14 cellular contexts compared by ENCODE assay signal in genomic region chr19:5002143-5002542, GRCh38. TPM values are rescaled to one million over a fixed set of nuclear protein-coding genes. Genes with fewer than 3 reads are reported as not detected.
A peak's percentile ranks its signal among the peaks of the same experiment; 100 is the strongest.
DNase-seq lines count a peak whose midpoint lies in the region; ATAC-seq, FAIRE-seq and TF ChIP-seq lines count a peak whose summit lies in the region.
"Had no signal": no experiment of that assay in that cellular context is flagged by ENCODE, and none has a peak within 500 bp of the region (broad histone marks: within the 10 kb centered on the region; RNA-seq: fewer than 3 reads in every experiment).

No MANE protein-coding gene starts in this region.

- no peak overlapping the region for H3K4me3 ChIP-seq in K562
- peak overlapping the region in 1 of 3 experiments; percentile 17; a peak in 1 of 6 replicates for H3K4me3 ChIP-seq in HepG2 (replicated peaks in 1 of 3; ENCODE audit: insufficient read depth in 1 of 3, low read depth in 2 of 3, low read length in 3 of 3)
- no peak overlapping the region for H3K4me3 ChIP-seq in tibial nerve
- H3K4me3 ChIP-seq in kidney (ENCODE audit: low read length in 2 of 2): no peak overlapping the region
- H3K4me3 ChIP-seq: BLaER1 treated with 17β-estradiol and CSF1 and Interleukin-3, amounts not matched to agents 10 nM and 100 nM; lower lobe of right lung; ovary had no signal

- ATAC-seq in K562: no peak
- peak; percentile 78 for ATAC-seq in HepG2
- ATAC-seq in GM21447 (IDR thresholded peaks at IDR 0.05; ENCODE audit: unreplicated experiment): no peak

- peaks cover 2% of the 10 kb centered on the region for H3K9me1 ChIP-seq in K562 (ENCODE audit: control insufficient read depth, insufficient read depth, low read length)

- peaks cover 17% of the 10 kb centered on the region for H4K20me1 ChIP-seq in K562 (replicated peaks; ENCODE audit: control insufficient read depth, insufficient read depth, low read length)
- peaks cover 35% of the 10 kb centered on the region for H4K20me1 ChIP-seq in HepG2 (ENCODE audit: insufficient read depth, low read length)

- WGBS in K562 (ENCODE audit: insufficient coverage, low coverage, missing lambda C conversion rate): 64% methylated on average over 4 of the region's 4 CpGs
- WGBS in HepG2 (ENCODE audit: low lambda C conversion rate): 0% methylated on average over 4 of the region's 4 CpGs
- 80 to 82% methylated on average over 4 of the region's 4 CpGs for WGBS in tibial nerve, 2 donors

- BruUV-seq in K562 (replicated peaks; lab: Mats Ljungman, UMichigan) (no TSS peak), HepG2 (replicated peaks; lab: Mats Ljungman, UMichigan) (no TSS peak)

- H3K4me1 ChIP-seq in K562 (replicated peaks in 1 of 2; ENCODE audit: control insufficient read depth in 2 of 2, insufficient read depth in 2 of 2, low read length in 2 of 2) (peaks cover 0 to 23% of the 10 kb centered on the region in 2 experiments; a peak in 2 of 5 replicates), HepG2 (ENCODE audit: insufficient read depth, low read length) (peaks cover 27% of the 10 kb centered on the region), tibial nerve (peaks cover 0 to 24% (median 0%) of the 10 kb centered on the region in 4 donors), kidney (ENCODE audit: control insufficient read depth in 1 of 2, insufficient read depth in 1 of 2, low read depth in 1 of 2, low read length in 2 of 2) (peaks cover 0 to 3% of the 10 kb centered on the region in 2 donors)

- peaks cover 65% of the 10 kb centered on the region for H3K79me2 ChIP-seq in K562 (ENCODE audit: control insufficient read depth, insufficient read depth, low read length)
- peaks cover 46% of the 10 kb centered on the region for H3K79me2 ChIP-seq in HepG2 (ENCODE audit: insufficient read depth, low read length)

- no peaks in the 10 kb centered on the region for H3K27me3 ChIP-seq in K562 (ENCODE audit: control insufficient read depth in 2 of 2, insufficient read depth in 2 of 2, low read length in 2 of 2)
- no peaks in the 10 kb centered on the region for H3K27me3 ChIP-seq in HepG2 (ENCODE audit: control insufficient read depth in 1 of 2, insufficient read depth in 2 of 2, low read length in 2 of 2)
- no peaks in the 10 kb centered on the region for H3K27me3 ChIP-seq in tibial nerve
- H3K27me3 ChIP-seq: BLaER1 treated with 17β-estradiol and CSF1 and Interleukin-3, amounts not matched to agents 10 nM and 100 nM; ovary had no signal

- CTCF ChIA-PET in K562 (lab: Yijun Ruan, JAX; ENCODE audit: low intra/inter-chr PET ratio) (no interaction called here), HepG2 (lab: Yijun Ruan, JAX; ENCODE audit: low intra/inter-chr PET ratio, low total read pairs) (interaction anchor here (2.5 kb wide), 1 partner anchor 29 kb away, joined by 46 read pairs; no protein-coding TSS in a partner anchor)

- TF ChIP-seq POLR2A in K562 (conservative IDR thresholded peaks at IDR 0.05) (no peak), HepG2 (IDR thresholded peaks at IDR 0.05; ENCODE audit: insufficient read depth in 1 of 2, low read depth in 2 of 2, low read length in 2 of 2) (no peak), tibial nerve (IDR thresholded peaks at IDR 0.05) (no peak)

- DNase-seq in AG08395 (ENCODE audit: low spot score): peak; percentile 48
- DNase-seq in HT1080 (ENCODE audit: low read depth): peak; percentile 62
- no peak for DNase-seq in K562 (ENCODE audit: extremely low read depth in 1 of 4, low spot score in 3 of 4)
- DNase-seq in HepG2 (ENCODE audit: low spot score): peak; percentile 84
- no peak for DNase-seq in tibial nerve (ENCODE audit: low spot score in 2 of 2)
- DNase-seq in activated CD4-positive, alpha-beta T cell treated with anti-CD3 and anti-CD28 coated beads for 4 hours: no peak
- DNase-seq in kidney: no peak
- DNase-seq: activated B cell treated with CpG ODN at 0.5 μM for 24 hours, lower lobe of right lung, NCI-H2227 treated with DMSO at 0.1 percent for 48 hours, ovary, SIG-M5 had no signal

- intact Hi-C loops in K562 (cut with micrococcal nuclease): no loop called here
- intact Hi-C loops in HepG2 (cut with micrococcal nuclease; ENCODE audit: unreplicated experiment): no loop called here
- intact Hi-C loops in kidney (cut with DNase I): no loop called here

- no peak overlapping the region for H2AFZ ChIP-seq in K562 (ENCODE audit: low read depth, low read length)
- no peak overlapping the region for H2AFZ ChIP-seq in HepG2 (ENCODE audit: low read length)

- no peak for TF ChIP-seq EP300 in K562 (IDR thresholded peaks at IDR 0.05; ENCODE audit: low read length)
- peak; percentile 19 to 31; a peak in 1 of 4 replicates for TF ChIP-seq EP300 in HepG2 (IDR thresholded peaks at IDR 0.05; ENCODE audit: low read depth in 2 of 2, low read length in 2 of 2)
- TF ChIP-seq EP300 in HepG2 (CRISPR knock-in tag; IDR thresholded peaks at IDR 0.05; ENCODE audit: borderline replicate concordance): 0 out of 2 replicates have a peak, but pooled peaks have one; percentile 11
- TF ChIP-seq EP300 in tibial nerve (IDR thresholded peaks at IDR 0.05): no peak

- TF ChIP-seq RAD21 in K562 (CRISPR knock-in tag; conservative IDR thresholded peaks at IDR 0.05 in 1 of 2, IDR thresholded peaks at IDR 0.05 in 1 of 2) (no peak), HepG2 (CRISPR knock-in tag; IDR thresholded peaks at IDR 0.05) (no peak)

- in situ Hi-C loops in K562 (cut with MboI): no loop called here
- in situ Hi-C loops in HepG2 (cut with HindIII; ENCODE audit: extremely low pct_ligation_motif_present, low pct_unique_long_range_greater_than_20kb): no loop called here

- FAIRE-seq in K562 (lab: Jason Lieb, UNC) (no peak), HepG2 (lab: Jason Lieb, UNC) (peak; percentile 77), kidney (lab: Jason Lieb, UNC) (no peak)

- POLR2A ChIA-PET in K562 (lab: Yijun Ruan, JAX): interaction anchor here (0.9 kb wide), 1 partner anchor 138 kb away, joined by 5 read pairs; no protein-coding TSS in a partner anchor
- POLR2A ChIA-PET in HepG2 (lab: Yijun Ruan, JAX): interaction anchor here (1.0 to 1.8 kb wide), 3 partner anchors 29 to 33 kb away, joined by 5 to 9 read pairs (median 7); partner anchors contain the start of gene KDM4B

- TF ChIP-seq CTCF in K562 (IDR thresholded peaks at IDR 0.05 in 2 of 3, conservative IDR thresholded peaks at IDR 0.05 in 1 of 3; ENCODE audit: insufficient read depth in 2 of 3, low read depth in 1 of 3, low read length in 3 of 3) (no peak), HepG2 (CRISPR knock-in tag; IDR thresholded peaks at IDR 0.05) (no peak), tibial nerve (IDR thresholded peaks at IDR 0.05) (no peak), kidney (IDR thresholded peaks at IDR 0.05; ENCODE audit: borderline replicate concordance, extremely low read depth, insufficient read depth) (no peak)

- H3K9ac ChIP-seq in K562 (ENCODE audit: insufficient read depth in 1 of 2, low read depth in 2 of 2, low read length in 2 of 2) (no peak overlapping the region), HepG2 (ENCODE audit: insufficient read depth, low read depth, low read length) (no peak overlapping the region), kidney (ENCODE audit: low read length in 2 of 2) (no peak overlapping the region)
- H3K9ac ChIP-seq: BLaER1 treated with 17β-estradiol and CSF1 and Interleukin-3, amounts not matched to agents 10 nM and 100 nM had no signal

- H3K4me2 ChIP-seq in K562 (ENCODE audit: insufficient read depth, low read length) (no peak overlapping the region), HepG2 (ENCODE audit: low read depth, low read length) (peak overlapping the region; percentile 55)
- H3K4me2 ChIP-seq: BLaER1 treated with 17β-estradiol and CSF1 and Interleukin-3, amounts not matched to agents 10 nM and 100 nM had no signal

- H3K36me3 ChIP-seq in K562 (ENCODE audit: control insufficient read depth, insufficient read depth, low read length): peaks cover 4% of the 10 kb centered on the region; the same call in 2 of the 3 replicates
- peaks cover 0 to 3% of the 10 kb centered on the region in 2 experiments; a peak in 2 of 5 replicates for H3K36me3 ChIP-seq in HepG2 (replicated peaks in 1 of 2; ENCODE audit: control insufficient read depth in 1 of 2, insufficient read depth in 2 of 2, low read length in 2 of 2)
- H3K36me3 ChIP-seq in tibial nerve: peaks cover 0 to 26% (median 0%) of the 10 kb centered on the region in 3 donors
- H3K36me3 ChIP-seq in kidney (ENCODE audit: control insufficient read depth in 1 of 2, insufficient read depth in 2 of 2, low read length in 2 of 2): no peaks in the 10 kb centered on the region
- H3K36me3 ChIP-seq: lower lobe of right lung, ovary had no signal

- H3K9me3 ChIP-seq in K562 (replicated peaks; ENCODE audit: control insufficient read depth, insufficient read depth, low read depth, low read length) (no peaks in the 10 kb centered on the region), HepG2 (ENCODE audit: low read length) (no peaks in the 10 kb centered on the region), tibial nerve (peaks cover 0 to 1% (median 0%) of the 10 kb centered on the region in 4 donors), kidney (ENCODE audit: control insufficient read depth in 1 of 2, low read length in 2 of 2) (no peaks in the 10 kb centered on the region)
- H3K9me3 ChIP-seq: lower lobe of right lung, ovary had no signal

- no peak overlapping the region for H3K27ac ChIP-seq in K562 (ENCODE audit: extremely low read depth, low read depth, low read length)
- H3K27ac ChIP-seq in HepG2 (ENCODE audit: extremely low read length, insufficient read depth, low read length): peak overlapping the region; percentile 49
- peak overlapping the region in 1 of 4 donors; percentile 23 for H3K27ac ChIP-seq in tibial nerve
- H3K27ac ChIP-seq in kidney (ENCODE audit: low read depth in 2 of 2, low read length in 2 of 2): no peak overlapping the region
- H3K27ac ChIP-seq: BLaER1 treated with 17β-estradiol and CSF1 and Interleukin-3, amounts not matched to agents 10 nM and 100 nM; lower lobe of right lung; ovary had no signal

RNA-seq across cellular contexts. Expression of gene KDM4B, which starts 33.2 kb away (rescaled TPM):
- total RNA-seq in HT1080 (2014; rRNA removed; shearing (Covaris generic)): 2.3 and 3.1 TPM in 2 replicates
- 12.7 and 15.1 TPM in 2 replicates for polyA plus RNA-seq in HT1080 (2015; cell fraction: cytosol; rRNA removed)
- 25.0 and 26.8 TPM in 2 replicates for polyA plus RNA-seq in HT1080 (2015; cell fraction: nucleus; rRNA removed)
- total RNA-seq in K562 (2011; cell fraction: chromatin; rRNA removed; ENCODE audit: low replicate concordance): 107 and 202 TPM in 2 replicates
- 89.1 and 93.6 TPM in 2 replicates for total RNA-seq in K562 (2011; cell fraction: nucleolus; rRNA removed)
- 45.3 and 67.9 TPM in 2 replicates for total RNA-seq in K562 (2011; cell fraction: nucleoplasm; rRNA removed)
- total RNA-seq in K562 (2014; rRNA removed) (11.0 and 12.0 TPM in 2 replicates), K562 (2014; rRNA removed; fragmentation: Illumina TruSeq; extraction: Trizol) (3.6 and 4.5 TPM in 2 replicates), K562 (2015; rRNA removed; fragmentation: Illumina TruSeq; extraction: Trizol) (7.3 and 7.7 TPM in 2 replicates), K562 (2021) (29.9 TPM in 2 replicates), HepG2 (2016; rRNA removed; fragmentation: Illumina TruSeq; extraction: Trizol) (4.4 and 4.9 TPM in 2 replicates), tibial nerve (10 to 100 TPM; 37.8 to 72.4 (median 57.2) TPM), kidney (35.7 TPM)
- polyA plus RNA-seq in K562 (2011; rRNA removed) (11.2 and 20.3 TPM in 2 replicates), K562 (2014; fragmentation: Illumina TruSeq; extraction: Trizol) (5.1 and 10.5 TPM in 2 replicates), K562 (2014; fragmentation: Nextera tagmentation; extraction: Ambion mirVana) (under 1 TPM; 0.21 to 0.25 TPM), K562 (2014; rRNA removed) (11.5 and 13.7 TPM in 2 replicates), HepG2 (2011; rRNA removed) (14.6 and 18.6 TPM in 2 replicates), kidney (ENCODE audit: insufficient read depth, low read depth, low replicate concordance) (6.6 TPM)
- 10.4 and 17.7 TPM in 2 replicates for polyA plus RNA-seq in K562 (2011; cell fraction: cytosol; rRNA removed)
- polyA plus RNA-seq in K562 (2011; cell fraction: nucleus; rRNA removed): 25.6 and 35.2 TPM in 2 replicates
- polyA plus RNA-seq in K562 (2012): 16.8 and 24.0 TPM in 2 replicates
- polyA minus RNA-seq in K562 (2011; rRNA and poly(A)+ RNA removed): 10.5 and 14.0 TPM in 2 replicates
- 34.8 and 59.5 TPM in 2 replicates for polyA minus RNA-seq in K562 (2011; cell fraction: cytosol; rRNA and poly(A)+ RNA removed)
- polyA minus RNA-seq in K562 (2011; cell fraction: nucleus; rRNA and poly(A)+ RNA removed): 26.9 and 35.7 TPM in 2 replicates
- 8.2 and 11.5 TPM in 2 replicates for total RNA-seq in HepG2 (2016; cell fraction: cytosol; rRNA removed; fragmentation: Illumina TruSeq; extraction: Trizol; ENCODE audit: low read depth)
- 3.5 and 4.9 TPM in 2 replicates for total RNA-seq in HepG2 (2016; cell fraction: insoluble cytoplasmic fraction; rRNA removed; fragmentation: Illumina TruSeq; extraction: Trizol)
- total RNA-seq in HepG2 (2016; cell fraction: membrane; rRNA removed; fragmentation: Illumina TruSeq; extraction: Trizol): 3.1 and 3.8 TPM in 2 replicates
- 3.9 and 4.5 TPM in 2 replicates for total RNA-seq in HepG2 (2016; cell fraction: nucleus; rRNA removed; fragmentation: Illumina TruSeq; extraction: Trizol)
- polyA plus RNA-seq in HepG2 (2011; cell fraction: cytosol; rRNA removed): 6.9 and 11.2 TPM in 2 replicates
- polyA plus RNA-seq in HepG2 (2011; cell fraction: nucleus; rRNA removed): 33.5 and 43.5 TPM in 2 replicates
- polyA plus RNA-seq in HepG2 (2012): 13.7 TPM in 2 replicates
- 0.49 and 0.51 TPM in 2 replicates for polyA plus RNA-seq in HepG2 (2016; cell fraction: cytosol; fragmentation: Illumina TruSeq; extraction: Trizol; ENCODE audit: low read depth)
- 4.1 and 5.2 TPM in 2 replicates for polyA plus RNA-seq in HepG2 (2016; cell fraction: insoluble cytoplasmic fraction; fragmentation: Illumina TruSeq; extraction: Trizol; ENCODE audit: low read depth)
- polyA plus RNA-seq in HepG2 (2016; cell fraction: membrane; fragmentation: Illumina TruSeq; extraction: Trizol; ENCODE audit: low read depth): 0.86 and 1.2 TPM in 2 replicates
- 7.8 and 9.0 TPM in 2 replicates for polyA plus RNA-seq in HepG2 (2016; cell fraction: nucleus; fragmentation: Illumina TruSeq; extraction: Trizol; ENCODE audit: insufficient read depth, low read depth)
- 27.9 and 166 TPM in 2 replicates for polyA minus RNA-seq in HepG2 (2011; rRNA and poly(A)+ RNA removed; ENCODE audit: low replicate concordance)
- polyA minus RNA-seq in HepG2 (2011; cell fraction: cytosol; rRNA and poly(A)+ RNA removed): 29.8 and 30.8 TPM in 2 replicates
- 29.2 and 30.7 TPM in 2 replicates for polyA minus RNA-seq in HepG2 (2011; cell fraction: nucleus; rRNA and poly(A)+ RNA removed)

Comparison
In these comparisons a context has a peak if more than half of its experiments do, and no peak if none do; other contexts are left out.
1. DNase-seq: peak in AG08395 (single experiment), HT1080 (single experiment) and HepG2 (single experiment); none in K562 (0 of 4), tibial nerve (0 of 2), activated CD4-positive, alpha-beta T cell treated with anti-CD3 and anti-CD28 coated beads for 4 hours (0 of 2) and kidney (single experiment).